ENCODE assay signal across 27 cellular contexts in the genomic region with DNA sequence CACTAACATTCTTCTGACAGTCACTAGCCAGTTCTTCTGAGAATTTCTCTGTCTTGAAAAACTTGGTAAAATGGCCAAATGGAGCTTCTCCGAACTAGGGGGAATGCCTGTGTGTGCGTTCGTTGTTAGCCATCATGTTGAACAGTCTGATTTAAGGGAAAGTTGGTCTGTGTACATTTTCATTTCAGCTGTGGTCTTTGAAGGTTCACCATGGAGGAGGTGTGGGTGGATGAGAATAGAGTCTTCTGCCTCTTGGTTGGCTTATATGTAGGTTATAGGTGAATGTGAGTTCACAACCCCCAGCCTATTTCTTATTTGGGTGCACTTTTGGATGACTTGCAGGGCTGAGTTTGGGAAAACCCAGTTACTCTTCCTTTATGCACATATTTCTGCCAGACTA. TPM values are rescaled to one million over a fixed set of nuclear protein-coding genes. Genes with fewer than 3 reads are reported as not detected.
DNase-seq lines count a peak whose midpoint lies in the region; ATAC-seq and TF ChIP-seq lines count a peak whose summit lies in the region.
"Had no signal": no experiment of that assay in that cellular context is flagged by ENCODE, and none has a peak within 500 bp of the region (broad histone marks: within the 10 kb centered on the region; RNA-seq: fewer than 3 reads in every experiment).

No MANE protein-coding gene starts in this region.

- TF ChIP-seq CTCF in esophagus squamous epithelium (IDR thresholded peaks at IDR 0.05) = no peak

- no peaks in the 10 kb centered on the region for H3K27me3 ChIP-seq in esophagus squamous epithelium
- H3K27me3 ChIP-seq in stomach smooth muscle (ENCODE audit: control insufficient read depth in 1 of 2, insufficient read depth in 2 of 2, low read length in 2 of 2) = no peaks in the 10 kb centered on the region
- H3K27me3 ChIP-seq in naive thymus-derived CD4-positive, alpha-beta T cell (ENCODE audit: control insufficient read depth in 2 of 2, insufficient read depth in 2 of 2, low read length in 2 of 2) = no peaks in the 10 kb centered on the region
- H3K27me3 ChIP-seq: ascending aorta, BLaER1, foreskin keratinocyte, ovary, right lobe of liver had no signal

- H3K9me3 ChIP-seq in esophagus squamous epithelium (no peaks in the 10 kb centered on the region), stomach smooth muscle (ENCODE audit: control insufficient read depth in 2 of 2, low read length in 2 of 2) (no peaks in the 10 kb centered on the region)
- H3K9me3 ChIP-seq in naive thymus-derived CD4-positive, alpha-beta T cell (ENCODE audit: control insufficient read depth in 2 of 3, low read length in 3 of 3) = no peaks in the 10 kb centered on the region
- H3K9me3 ChIP-seq: ascending aorta, ovary, right lobe of liver had no signal

- H3K4me3 ChIP-seq in esophagus squamous epithelium (no peak overlapping the region), stomach smooth muscle (ENCODE audit: low read length in 2 of 2) (no peak overlapping the region)
- H3K4me3 ChIP-seq in naive thymus-derived CD4-positive, alpha-beta T cell (ENCODE audit: low read length) = no peak overlapping the region
- H3K4me3 ChIP-seq: BLaER1, ovary, right lobe of liver had no signal

- CTCF ChIA-PET in activated CD8-positive, alpha-beta T cell treated with anti-CD3 and anti-CD28 coated beads, Interleukin-2, amount 10 ng/mL, durations not matched to agents 7 days and 5 days (lab: Charles Lee) = interaction anchor here (1.9 kb wide), 1 partner anchor 371 kb away, joined by 7 read pairs; no protein-coding TSS in a partner anchor
- CTCF ChIA-PET in naive thymus-derived CD4-positive, alpha-beta T cell (lab: Charles Lee) = interaction anchor here (0.7 kb wide), 1 partner anchor 16 kb away, joined by 3 read pairs; no protein-coding TSS in a partner anchor

- H3K9me3 Mint-ChIP-seq in activated naive CD4-positive, alpha-beta T cell treated with anti-CD3 and anti-CD28 coated beads, Interleukin-2, amount 50 U/mL, for 24 hours = peaks cover 3% of the 10 kb centered on the region
- no peaks in the 10 kb centered on the region for H3K9me3 Mint-ChIP-seq in activated CD8-positive, alpha-beta T cell treated with anti-CD3 and anti-CD28 coated beads, Interleukin-2, amount 10 ng/mL, durations not matched to agents 7 days and 5 days (ENCODE audit: insufficient read depth)
- peaks cover 0 to 1% (median 0%) of the 10 kb centered on the region in 11 donors for H3K9me3 Mint-ChIP-seq in naive thymus-derived CD4-positive, alpha-beta T cell
- H3K9me3 Mint-ChIP-seq: activated naive CD4-positive, alpha-beta T cell treated with anti-CD3 and anti-CD28 coated beads, Interleukin-2, amount 10 ng/mL, durations not matched to agents 7 days and 5 days; IgD-negative memory B cell; immature natural killer cell; nephron had no signal

- H3K27ac Mint-ChIP-seq in activated naive CD4-positive, alpha-beta T cell treated with anti-CD3 and anti-CD28 coated beads, Interleukin-2, amount 50 U/mL, for 24 hours = no peak overlapping the region
- H3K27ac Mint-ChIP-seq in activated CD8-positive, alpha-beta T cell treated with anti-CD3 and anti-CD28 coated beads, Interleukin-2, amount 10 ng/mL, durations not matched to agents 7 days and 5 days = peak overlapping the region; percentile 22
- peak overlapping the region in 3 of 9 donors; percentile 31 to 59 (median 33) for H3K27ac Mint-ChIP-seq in naive thymus-derived CD4-positive, alpha-beta T cell
- H3K27ac Mint-ChIP-seq: activated naive CD4-positive, alpha-beta T cell treated with anti-CD3 and anti-CD28 coated beads, Interleukin-2, amount 10 ng/mL, durations not matched to agents 7 days and 5 days; IgD-negative memory B cell had no signal

- H3K4me1 ChIP-seq in esophagus squamous epithelium (peaks cover 13 to 95% (median 43%) of the 10 kb centered on the region in 3 donors), stomach smooth muscle (ENCODE audit: control insufficient read depth, insufficient read depth, low read length) (peaks cover 42% of the 10 kb centered on the region)
- peaks cover 7 to 10% of the 10 kb centered on the region in 2 donors for H3K4me1 ChIP-seq in naive thymus-derived CD4-positive, alpha-beta T cell (ENCODE audit: control insufficient read depth in 2 of 2, insufficient read depth in 2 of 2, low read length in 2 of 2)

- no peak for DNase-seq in activated naive CD4-positive, alpha-beta T cell (lab: John Stamatoyannopoulos, UW)
- DNase-seq in activated CD8-positive, alpha-beta T cell treated with anti-CD3 and anti-CD28 coated beads, Interleukin-2, amount 10 ng/mL, durations not matched to agents 7 days and 5 days = no peak
- no peak for DNase-seq in esophagus squamous epithelium (lab: John Stamatoyannopoulos, UW)
- no peak for DNase-seq in OCI-M2 (lab: John Stamatoyannopoulos, UW; ENCODE audit: unreplicated experiment)
- DNase-seq in naive thymus-derived CD4-positive, alpha-beta T cell = no peak
- no peak for DNase-seq in dedifferentiated amniotic fluid mesenchymal stem cell (ENCODE audit: extremely low spot score)
- DNase-seq: activated CD4-positive, alpha-beta T cell treated with anti-CD3 and anti-CD28 coated beads, Interleukin-2, amount 50 U/mL, for 48 hours; activated naive CD4-positive, alpha-beta T cell treated with anti-CD3 and anti-CD28 coated beads, Interleukin-2, amount 10 ng/mL, durations not matched to agents 7 days and 5 days; DND-41; effector CD4-positive, alpha-beta T cell; foreskin keratinocyte; hippocampal formation; immature natural killer cell; NCI-H2029 treated with DMSO at 0.1 percent for 48 hours; NCI-H2227 treated with DMSO at 0.1 percent for 48 hours; ovary; right lobe of liver; stimulated activated CD4-positive, alpha-beta T cell treated with anti-CD3 and anti-CD28 coated beads, Interleukin-15, amount 100 ng/mL, for 24 hours had no signal

- peak overlapping the region; percentile 29 to 68 (median 63) for H3K27ac ChIP-seq in esophagus squamous epithelium
- H3K27ac ChIP-seq in stomach smooth muscle (ENCODE audit: low read length) = peak overlapping the region; percentile 24
- H3K27ac ChIP-seq in naive thymus-derived CD4-positive, alpha-beta T cell (ENCODE audit: low read depth, low read length) = no peak overlapping the region
- H3K27ac ChIP-seq: BLaER1, foreskin keratinocyte, ovary, right lobe of liver, RWPE1, VCaP had no signal

- H3K4me1 Mint-ChIP-seq in activated naive CD4-positive, alpha-beta T cell treated with anti-CD3 and anti-CD28 coated beads, Interleukin-2, amount 50 U/mL, for 24 hours = peaks cover 81% of the 10 kb centered on the region
- H3K4me1 Mint-ChIP-seq in activated CD8-positive, alpha-beta T cell treated with anti-CD3 and anti-CD28 coated beads, Interleukin-2, amount 10 ng/mL, durations not matched to agents 7 days and 5 days (ENCODE audit: low read depth) = peaks cover 36% of the 10 kb centered on the region
- peaks cover 47 to 94% (median 87%) of the 10 kb centered on the region in 7 donors for H3K4me1 Mint-ChIP-seq in naive thymus-derived CD4-positive, alpha-beta T cell

- no peaks in the 10 kb centered on the region for H3K27me3 Mint-ChIP-seq in activated naive CD4-positive, alpha-beta T cell treated with anti-CD3 and anti-CD28 coated beads, Interleukin-2, amount 50 U/mL, for 24 hours
- H3K27me3 Mint-ChIP-seq in activated CD8-positive, alpha-beta T cell treated with anti-CD3 and anti-CD28 coated beads, Interleukin-2, amount 10 ng/mL, durations not matched to agents 7 days and 5 days (ENCODE audit: low read depth) = no peaks in the 10 kb centered on the region
- H3K27me3 Mint-ChIP-seq in naive thymus-derived CD4-positive, alpha-beta T cell = no peaks in the 10 kb centered on the region
- H3K27me3 Mint-ChIP-seq: activated naive CD4-positive, alpha-beta T cell treated with anti-CD3 and anti-CD28 coated beads, Interleukin-2, amount 10 ng/mL, durations not matched to agents 7 days and 5 days; IgD-negative memory B cell had no signal

- no peak overlapping the region for H3K9ac ChIP-seq in stomach smooth muscle (ENCODE audit: low read length in 2 of 2)
- H3K9ac ChIP-seq: BLaER1 had no signal

- intact Hi-C loops in esophagus squamous epithelium (cut with DNase I) = no loop called here
- intact Hi-C loops in naive thymus-derived CD4-positive, alpha-beta T cell (cut with micrococcal nuclease) = no loop called here

- 82 to 90% methylated on average over 3 of the region's 3 CpGs for WGBS in esophagus squamous epithelium, 2 donors

- peaks cover 13% of the 10 kb centered on the region for H3K36me3 Mint-ChIP-seq in activated naive CD4-positive, alpha-beta T cell treated with anti-CD3 and anti-CD28 coated beads, Interleukin-2, amount 50 U/mL, for 24 hours
- peaks cover 34% of the 10 kb centered on the region for H3K36me3 Mint-ChIP-seq in activated CD8-positive, alpha-beta T cell treated with anti-CD3 and anti-CD28 coated beads, Interleukin-2, amount 10 ng/mL, durations not matched to agents 7 days and 5 days (ENCODE audit: low read depth)
- peaks cover 8 to 42% (median 23%) of the 10 kb centered on the region in 5 donors for H3K36me3 Mint-ChIP-seq in naive thymus-derived CD4-positive, alpha-beta T cell

- H3K36me3 ChIP-seq in esophagus squamous epithelium (no peaks in the 10 kb centered on the region), stomach smooth muscle (ENCODE audit: control insufficient read depth in 2 of 2, insufficient read depth in 2 of 2, low read length in 2 of 2) (peaks cover 8% of the 10 kb centered on the region in 2 donors)
- H3K36me3 ChIP-seq in naive thymus-derived CD4-positive, alpha-beta T cell (ENCODE audit: control insufficient read depth in 2 of 3, insufficient read depth in 3 of 3, low read length in 3 of 3) = no peaks in the 10 kb centered on the region
- H3K36me3 ChIP-seq: ovary, right lobe of liver had no signal

- H3K4me3 Mint-ChIP-seq in activated naive CD4-positive, alpha-beta T cell treated with anti-CD3 and anti-CD28 coated beads, Interleukin-2, amount 50 U/mL, for 24 hours = peak overlapping the region; percentile 19
- no peak overlapping the region for H3K4me3 Mint-ChIP-seq in activated CD8-positive, alpha-beta T cell treated with anti-CD3 and anti-CD28 coated beads, Interleukin-2, amount 10 ng/mL, durations not matched to agents 7 days and 5 days
- H3K4me3 Mint-ChIP-seq in naive thymus-derived CD4-positive, alpha-beta T cell = no peak overlapping the region
- H3K4me3 Mint-ChIP-seq: activated naive CD4-positive, alpha-beta T cell treated with anti-CD3 and anti-CD28 coated beads, Interleukin-2, amount 10 ng/mL, durations not matched to agents 7 days and 5 days; immature natural killer cell; nephron had no signal

- ATAC-seq in activated CD8-positive, alpha-beta T cell treated with anti-CD3 and anti-CD28 coated beads, Interleukin-2, amount 10 ng/mL, durations not matched to agents 7 days and 5 days = no peak
- ATAC-seq in naive thymus-derived CD4-positive, alpha-beta T cell = no peak
- ATAC-seq: foreskin keratinocyte, right lobe of liver, SK-N-SH treated with all-trans-retinoic acid at 6 μM for 48 hours had no signal

- POLR2A ChIA-PET in activated CD8-positive, alpha-beta T cell treated with anti-CD3 and anti-CD28 coated beads, Interleukin-2, amount 10 ng/mL, durations not matched to agents 7 days and 5 days (lab: Charles Lee) = interaction anchor here (1.7 kb wide), 1 partner anchor 13 kb away, joined by 5 read pairs; a partner anchor contains a TSS
- POLR2A ChIA-PET in naive thymus-derived CD4-positive, alpha-beta T cell (lab: Charles Lee) = no interaction called here

- TF ChIP-seq POLR2A in esophagus squamous epithelium (IDR thresholded peaks at IDR 0.05) = no peak

RNA-seq across cellular contexts. Expression of a gene that starts 12.9 kb away (rescaled TPM):
- total RNA-seq in activated CD8-positive, alpha-beta T cell treated with anti-CD3 and anti-CD28 coated beads, Interleukin-2, amount 10 ng/mL, durations not matched to agents 7 days and 5 days = 10 to 100 TPM; 22.1 to 26.1 TPM
- total RNA-seq in esophagus squamous epithelium = 10 to 100 TPM; 11.3 to 17.3 (median 13.8) TPM
- 10 to 100 TPM; 24.2 to 70.3 (median 38.0) TPM for total RNA-seq in naive thymus-derived CD4-positive, alpha-beta T cell
- polyA plus RNA-seq in naive thymus-derived CD4-positive, alpha-beta T cell = 1 to 10 TPM; 2.2 to 5.5 TPM
